ENCODE assay signal across 1 cellular context in the genomic region with DNA sequence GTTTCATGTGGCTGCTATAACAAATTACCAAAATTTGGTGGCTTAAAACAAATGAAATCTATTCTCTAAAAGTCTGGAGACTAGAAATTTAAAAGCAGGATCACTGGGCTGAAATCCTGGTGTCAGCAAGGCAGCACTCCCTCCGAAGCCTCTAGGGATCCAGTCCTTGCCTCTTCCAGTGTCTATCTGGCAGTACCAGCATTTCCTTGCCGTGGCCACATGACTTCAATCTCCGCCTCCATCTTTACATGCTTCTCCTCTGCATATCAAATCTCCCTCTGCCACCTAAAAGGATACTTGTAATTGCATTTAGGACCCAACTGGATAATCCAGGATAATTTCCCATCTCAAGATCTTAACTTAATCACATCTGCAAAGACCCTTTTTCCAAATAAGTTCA.
A peak's percentile ranks its signal among the peaks of the same experiment; 100 is the strongest.
TF ChIP-seq lines count a peak whose summit lies in the region.

No MANE protein-coding gene starts in this region.

TF ChIP-seq in HepG2, 621 proteins besides CTCF, POLR2A, EP300 and RAD21 (continued from another document):
- TF ChIP-seq, protein P1, sequence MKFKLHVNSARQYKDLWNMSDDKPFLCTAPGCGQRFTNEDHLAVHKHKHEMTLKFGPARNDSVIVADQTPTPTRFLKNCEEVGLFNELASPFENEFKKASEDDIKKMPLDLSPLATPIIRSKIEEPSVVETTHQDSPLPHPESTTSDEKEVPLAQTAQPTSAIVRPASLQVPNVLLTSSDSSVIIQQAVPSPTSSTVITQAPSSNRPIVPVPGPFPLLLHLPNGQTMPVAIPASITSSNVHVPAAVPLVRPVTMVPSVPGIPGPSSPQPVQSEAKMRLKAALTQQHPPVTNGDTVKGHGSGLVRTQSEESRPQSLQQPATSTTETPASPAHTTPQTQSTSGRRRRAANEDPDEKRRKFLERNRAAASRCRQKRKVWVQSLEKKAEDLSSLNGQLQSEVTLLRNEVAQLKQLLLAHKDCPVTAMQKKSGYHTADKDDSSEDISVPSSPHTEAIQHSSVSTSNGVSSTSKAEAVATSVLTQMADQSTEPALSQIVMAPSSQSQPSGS (CRISPR knock-in tag; IDR thresholded peaks at IDR 0.05), result no peak
- no peak for TF ChIP-seq ZNF496 (CRISPR knock-in tag; IDR thresholded peaks at IDR 0.05; ENCODE audit: insufficient replicate concordance)
- no peak for TF ChIP-seq RCOR2 (CRISPR knock-in tag; IDR thresholded peaks at IDR 0.05)
- TF ChIP-seq CREB1 (IDR thresholded peaks at IDR 0.05), result no peak
- TF ChIP-seq CREB1 (CRISPR knock-in tag; IDR thresholded peaks at IDR 0.05), result 0 out of 2 replicates have a peak, but pooled peaks have one; percentile 8
- TF ChIP-seq KMT2B (CRISPR knock-in tag; IDR thresholded peaks at IDR 0.05), result no peak
- TF ChIP-seq ZNF484 (CRISPR knock-in tag; IDR thresholded peaks at IDR 0.05; ENCODE audit: borderline replicate concordance, low read depth), result no peak
- TF ChIP-seq FOXP4 (CRISPR knock-in tag; IDR thresholded peaks at IDR 0.05), result no peak
- TF ChIP-seq ZSCAN9 (CRISPR knock-in tag; IDR thresholded peaks at IDR 0.05; ENCODE audit: borderline replicate concordance), result no peak
- TF ChIP-seq ZNF615 (CRISPR knock-in tag; IDR thresholded peaks at IDR 0.05; ENCODE audit: borderline replicate concordance), result no peak
